In the genomic region with DNA sequence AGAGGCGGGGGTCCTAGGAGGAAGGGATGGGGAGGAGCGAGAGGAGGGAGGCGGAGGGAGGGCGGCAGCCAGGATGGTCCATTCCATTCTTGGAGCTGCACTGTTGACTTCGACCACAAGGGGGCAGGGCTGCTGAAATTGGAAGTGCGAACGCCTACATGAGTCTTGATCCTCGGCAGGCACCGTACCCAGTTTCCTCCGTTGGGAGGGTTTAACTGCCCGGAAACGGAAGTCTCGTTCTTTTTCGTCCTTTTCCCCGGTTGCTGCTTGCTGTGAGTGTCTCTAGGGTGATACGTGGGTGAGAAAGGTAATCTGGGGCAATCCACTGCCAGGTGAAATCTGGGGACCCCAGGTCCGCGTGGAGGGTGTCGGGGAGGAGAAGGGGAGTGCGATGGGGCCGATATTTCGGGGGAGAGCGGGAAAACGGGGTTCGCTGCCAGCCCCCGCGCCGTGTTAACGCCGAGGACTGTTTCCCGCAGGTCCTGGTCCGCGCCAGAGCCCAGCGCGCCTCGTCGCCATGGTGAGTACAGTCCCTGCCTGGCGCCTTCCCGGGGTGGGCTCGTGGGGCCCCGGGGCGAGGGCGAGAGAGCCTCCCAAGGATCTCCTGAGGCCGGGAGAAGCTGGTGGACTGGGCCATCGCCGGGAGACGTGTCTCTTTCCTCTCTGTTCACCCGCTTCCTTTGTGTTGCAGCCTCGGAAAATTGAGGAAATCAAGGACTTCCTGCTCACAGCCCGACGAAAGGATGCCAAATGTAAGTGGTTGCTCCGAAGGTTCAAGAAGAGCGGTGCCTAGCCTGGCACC, we compare ENCODE assay signal across 1 cellular context.
TF ChIP-seq lines count a peak whose summit lies in the region.

A gene (plus strand): TSS at position 240 of the 802 bp plus-strand sequence. CDS start 278 bp downstream, at position 518.

TF ChIP-seq in IMR-90, 13 proteins besides CTCF, POLR2A, EP300 and RAD21 (continued from another document):
- peak; percentile 23; the same call in 1 of the 2 replicates for TF ChIP-seq MXI1 (IDR thresholded peaks at IDR 0.05; ENCODE audit: borderline replicate concordance, low read depth, low read length)
- peak; percentile 65 for TF ChIP-seq SMC3 (IDR thresholded peaks at IDR 0.05; ENCODE audit: low read depth, low read length)
- TF ChIP-seq, protein P1, sequence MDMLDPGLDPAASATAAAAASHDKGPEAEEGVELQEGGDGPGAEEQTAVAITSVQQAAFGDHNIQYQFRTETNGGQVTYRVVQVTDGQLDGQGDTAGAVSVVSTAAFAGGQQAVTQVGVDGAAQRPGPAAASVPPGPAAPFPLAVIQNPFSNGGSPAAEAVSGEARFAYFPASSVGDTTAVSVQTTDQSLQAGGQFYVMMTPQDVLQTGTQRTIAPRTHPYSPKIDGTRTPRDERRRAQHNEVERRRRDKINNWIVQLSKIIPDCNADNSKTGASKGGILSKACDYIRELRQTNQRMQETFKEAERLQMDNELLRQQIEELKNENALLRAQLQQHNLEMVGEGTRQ (IDR thresholded peaks at IDR 0.05; ENCODE audit: low read depth, low read length): no peak
- peak; percentile 62 for TF ChIP-seq RCOR1 (IDR thresholded peaks at IDR 0.05; ENCODE audit: insufficient replicate concordance, low read length)
- peak; percentile 41; the same call in 1 of the 2 replicates for TF ChIP-seq CHD1 (IDR thresholded peaks at IDR 0.05; ENCODE audit: low read depth, low read length)
